In the genomic region with DNA sequence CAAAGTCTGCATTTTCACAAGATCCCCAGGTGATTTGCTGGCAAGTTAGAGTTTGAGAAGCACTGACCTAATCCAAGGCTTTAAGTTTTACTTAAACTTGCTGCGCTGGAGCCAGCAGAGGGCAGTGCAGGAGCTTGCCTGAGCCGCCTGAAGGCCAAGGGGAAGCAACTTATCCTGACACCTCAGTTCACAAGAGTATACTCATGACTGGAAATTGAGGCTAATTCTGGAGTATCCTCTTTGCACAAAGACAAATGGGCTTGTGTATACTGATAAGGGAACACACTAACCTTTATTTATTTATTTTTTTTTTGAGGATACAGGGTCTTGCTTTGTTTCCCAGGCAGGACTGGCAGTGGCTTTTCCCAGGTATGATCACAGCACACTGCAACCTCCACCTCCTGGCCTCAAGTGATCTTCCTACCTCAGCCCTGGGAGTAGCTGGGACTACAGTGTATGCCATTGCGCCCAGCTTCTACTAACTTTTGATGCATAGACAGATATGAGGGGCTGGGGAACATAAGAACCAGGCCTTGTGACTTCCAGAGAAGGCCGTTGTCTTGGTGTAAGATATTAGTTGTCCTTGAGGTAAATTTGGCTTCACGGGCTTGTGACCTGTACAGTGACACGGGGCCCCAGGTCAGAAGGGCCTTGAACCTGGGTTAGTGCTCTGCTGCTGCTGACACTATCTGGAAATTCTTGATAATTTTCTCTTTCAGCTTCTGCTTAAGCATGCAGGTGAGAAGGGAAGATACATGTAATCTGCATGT, we compare ENCODE assay signal across 8 cellular contexts. TPM values are rescaled to one million over a fixed set of nuclear protein-coding genes. Genes with fewer than 3 reads are reported as not detected.
DNase-seq lines count a peak whose midpoint lies in the region; ATAC-seq and FAIRE-seq lines count a peak whose summit lies in the region.

No MANE protein-coding gene starts in this region.

- peak; percentile 85 for DNase-seq in CD1c-positive myeloid dendritic cell (ENCODE audit: extremely low spot score)
- DNase-seq in HTR-8/SVneo (ENCODE audit: insufficient read length, low spot score), result peak; percentile 37
- peak; percentile 20 for DNase-seq in SHP77 treated with DMSO at 0.1 percent for 48 hours (lab: John Stamatoyannopoulos, UW)
- peak; percentile 80 for DNase-seq in activated naive CD4-positive, alpha-beta T cell treated with Interleukin-2 at 50 U/mL for 16 hours
- peak; percentile 49 for DNase-seq in globus pallidus (ENCODE audit: low spot score)
- DNase-seq in pons (ENCODE audit: low spot score), result peak; percentile 68
- peak; percentile 70 for DNase-seq in ureter (ENCODE audit: low spot score)

- FAIRE-seq in HTR-8/SVneo (lab: Jason Lieb, UNC), result no peak

- ATAC-seq in GM19324 (IDR thresholded peaks at IDR 0.05; ENCODE audit: low FRiP score, unreplicated experiment), result peak; percentile 48

RNA-seq across cellular contexts. Expression of a gene that starts 29.0 kb away (rescaled TPM):
- 0.83 TPM for total RNA-seq in ureter

RNA-seq across cellular contexts. Expression of a gene that starts 35.8 kb away (rescaled TPM):
- total RNA-seq in ureter, result 6.0 TPM

Comparison
In these comparisons a context has a peak if more than half of its experiments do, and no peak if none do; other contexts are left out.
1. Peak in every context shown above with its lines: DNase-seq and ATAC-seq.
2. DNase-seq: peak in every context shown above with its lines; median percentile 85 in CD1c-positive myeloid dendritic cell; 80 in activated naive CD4-positive, alpha-beta T cell treated with Interleukin-2 at 50 U/mL for 16 hours; 70 in ureter; 68 in pons; 49 in globus pallidus; 37 in HTR-8/SVneo; 20 in SHP77 treated with DMSO at 0.1 percent for 48 hours.